22 cellular contexts compared by ENCODE assay signal in genomic region chr20:61523145-61523544, GRCh38.
"Had no signal": no experiment of that assay in that cellular context is flagged by ENCODE, and none has a peak within 500 bp of the region (broad histone marks: within the 10 kb centered on the region; RNA-seq: fewer than 3 reads in every experiment).

No MANE protein-coding gene starts in this region.

- FAIRE-seq: endothelial cell of umbilical vein, frontal cortex, islet of Langerhans, keratinocyte had no signal

- H3K36me3 Mint-ChIP-seq: mesothelial cell of epicardium, naive B cell had no signal

- H3K36me3 ChIP-seq: colonic mucosa, esophagus muscularis mucosa, gastroesophageal sphincter, heart left ventricle, lower lobe of right lung had no signal

- H3K27me3 ChIP-seq: colonic mucosa, foreskin keratinocyte had no signal

- H3K27ac ChIP-seq: colonic mucosa, esophagus muscularis mucosa, foreskin keratinocyte, gastroesophageal sphincter, heart left ventricle, lower lobe of right lung had no signal

- H3K9me3 ChIP-seq: colonic mucosa, esophagus muscularis mucosa, gastroesophageal sphincter, heart left ventricle, lower lobe of right lung, mucosa of descending colon had no signal

- H3K4me3 ChIP-seq: colonic mucosa, esophagus muscularis mucosa, gastroesophageal sphincter, heart left ventricle, lower lobe of right lung, mucosa of descending colon had no signal

- DNase-seq: colonic mucosa; cortex of kidney; effector CD8-positive, alpha-beta T cell; foreskin keratinocyte; heart left ventricle; hippocampal formation; kidney glomerular epithelial cell; left colon; left ventricle myocardium superior; lower lobe of right lung; mesenchymal stem cell; naive B cell had no signal

- ATAC-seq: foreskin keratinocyte, gastroesophageal sphincter, heart left ventricle, left colon, left lobe of liver, left ventricle myocardium superior, lower lobe of right lung, mucosa of descending colon had no signal

- H3K9me3 Mint-ChIP-seq: dendritic cell treated with granulocyte-macrophage colony-stimulating factor and Interleukin-4, amounts not matched to agents 40 ng/mL and 50 ng/mL, for 4 days; mesothelial cell of epicardium had no signal

- H3K4me3 Mint-ChIP-seq: dendritic cell treated with granulocyte-macrophage colony-stimulating factor and Interleukin-4, amounts not matched to agents 40 ng/mL and 50 ng/mL, for 4 days; mesothelial cell of epicardium; naive B cell had no signal

- H3K4me1 ChIP-seq: colonic mucosa, esophagus muscularis mucosa, foreskin keratinocyte, gastroesophageal sphincter, heart left ventricle, lower lobe of right lung had no signal

- H3K4me1 Mint-ChIP-seq: mesothelial cell of epicardium, naive B cell had no signal
